In the genomic region with DNA sequence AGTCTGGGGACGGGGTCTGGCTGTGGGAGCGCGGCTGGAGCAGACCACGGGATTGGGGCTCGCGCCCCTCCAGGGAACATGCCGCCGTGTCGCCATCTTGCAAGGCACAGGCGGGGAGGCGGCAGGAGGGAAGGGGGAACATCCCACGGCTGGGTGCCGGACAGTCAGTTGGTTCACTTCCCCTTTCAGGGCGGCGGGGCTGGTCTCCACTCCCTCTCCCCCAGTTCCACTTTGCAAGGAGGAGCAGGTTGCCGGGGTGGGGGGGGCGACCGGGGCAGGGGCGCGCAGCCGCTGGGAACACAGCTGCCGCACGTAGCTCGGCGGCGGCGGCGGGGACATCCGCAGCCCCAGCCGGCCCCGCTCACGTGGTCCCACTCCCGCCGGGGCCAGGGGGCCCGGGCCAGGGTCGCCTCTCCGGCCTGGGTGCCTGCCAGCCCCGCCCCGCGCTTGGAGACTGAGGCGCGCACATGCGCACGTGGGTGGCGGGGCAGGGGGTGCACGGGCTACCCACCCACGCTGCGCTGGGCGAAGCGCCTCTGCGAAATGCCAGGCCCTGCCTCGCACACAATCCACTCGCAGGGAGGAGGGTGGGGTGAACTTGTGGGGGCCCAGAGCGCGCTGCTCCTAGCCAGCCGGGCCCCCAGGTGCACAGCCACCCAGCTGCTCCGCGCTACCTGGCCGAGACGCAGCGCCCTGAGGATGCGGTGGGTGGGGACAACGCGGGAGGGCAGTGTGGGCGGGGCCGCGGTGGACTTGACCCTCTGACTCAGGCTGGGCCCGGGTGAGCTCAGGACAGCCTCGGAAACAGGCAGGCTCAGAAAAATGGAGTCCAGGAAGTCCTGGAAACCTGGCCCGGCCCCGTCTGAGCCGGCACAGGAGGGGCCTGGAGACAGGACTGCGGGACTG, we compare ENCODE assay signal across 8 cellular contexts. TPM values are rescaled to one million over a fixed set of nuclear protein-coding genes. Genes with fewer than 3 reads are reported as not detected.
DNase-seq lines count a peak whose midpoint lies in the region; ATAC-seq and TF ChIP-seq lines count a peak whose summit lies in the region.

No MANE protein-coding gene starts in this region.

- WGBS in suprapubic skin: 17% methylated on average over 1 of the region's 73 CpGs

- no peak for TF ChIP-seq EP300 in suprapubic skin (IDR thresholded peaks at IDR 0.05)

- H3K27me3 ChIP-seq in mononuclear cell (ENCODE audit: insufficient read depth, low read length) (no peaks in the 10 kb centered on the region), suprapubic skin (no peaks in the 10 kb centered on the region)

- peak overlapping the region; percentile 88 for H3K27ac ChIP-seq in suprapubic skin

- H3K9me3 ChIP-seq in mononuclear cell (ENCODE audit: low read depth, low read length) (no peaks in the 10 kb centered on the region), suprapubic skin (no peaks in the 10 kb centered on the region)

- H3K36me3 Mint-ChIP-seq in activated CD8-positive, alpha-beta T cell treated with anti-CD3 and anti-CD28 coated beads for 36 hours (ENCODE audit: low read depth): peaks cover 8% of the 10 kb centered on the region

- H3K4me3 Mint-ChIP-seq in activated CD8-positive, alpha-beta T cell treated with anti-CD3 and anti-CD28 coated beads for 36 hours: peak overlapping the region; percentile 85

- no peaks in the 10 kb centered on the region for H3K36me3 ChIP-seq in suprapubic skin

- intact Hi-C loops in activated CD8-positive, alpha-beta T cell treated with anti-CD3 and anti-CD28 coated beads for 36 hours (cut with micrococcal nuclease): no loop called here

- H3K27ac Mint-ChIP-seq in activated CD8-positive, alpha-beta T cell treated with anti-CD3 and anti-CD28 coated beads for 36 hours: peak overlapping the region; percentile 90

- peak; percentile 12 for ATAC-seq in activated CD8-positive, alpha-beta T cell treated with anti-CD3 and anti-CD28 coated beads for 36 hours
- no peak for ATAC-seq in HG03432 (IDR thresholded peaks at IDR 0.05; ENCODE audit: unreplicated experiment)

- H3K9me3 Mint-ChIP-seq in activated CD8-positive, alpha-beta T cell treated with anti-CD3 and anti-CD28 coated beads for 36 hours: no peaks in the 10 kb centered on the region

- TF ChIP-seq CTCF in GM10248 (IDR thresholded peaks at IDR 0.05; ENCODE audit: control extremely low read depth, extremely low read depth, low read depth, missing control alignments): no peak
- TF ChIP-seq CTCF in activated CD8-positive, alpha-beta T cell treated with anti-CD3 and anti-CD28 coated beads for 36 hours (IDR thresholded peaks at IDR 0.05): no peak
- TF ChIP-seq CTCF in suprapubic skin (IDR thresholded peaks at IDR 0.05): no peak

- POLR2A ChIA-PET in GM10248 (lab: Yijun Ruan, JAX): interaction anchor here (0.7 kb wide), 1 partner anchor 34 kb away, joined by 3 read pairs; no protein-coding TSS in a partner anchor
- POLR2A ChIA-PET in activated CD8-positive, alpha-beta T cell treated with anti-CD3 and anti-CD28 coated beads for 36 hours (lab: Charles Lee): interaction anchor here (0.7 to 2.1 kb wide), 8 partner anchors 8 to 260 kb away, joined by 3 to 7 read pairs (median 4); a partner anchor contains a TSS

- peaks cover 98% of the 10 kb centered on the region for H3K4me1 ChIP-seq in mononuclear cell (ENCODE audit: insufficient read depth, low read length)
- H3K4me1 ChIP-seq in suprapubic skin: peaks cover 100% of the 10 kb centered on the region

- H3K27me3 Mint-ChIP-seq in activated CD8-positive, alpha-beta T cell treated with anti-CD3 and anti-CD28 coated beads for 36 hours: no peaks in the 10 kb centered on the region

- peaks cover 64% of the 10 kb centered on the region for H3K4me1 Mint-ChIP-seq in activated CD8-positive, alpha-beta T cell treated with anti-CD3 and anti-CD28 coated beads for 36 hours (ENCODE audit: low read depth)

- TF ChIP-seq POLR2A in erythroblast (IDR thresholded peaks at IDR 0.05; ENCODE audit: low read length) (no peak), suprapubic skin (IDR thresholded peaks at IDR 0.05) (no peak)

- DNase-seq in GM10248 (ENCODE audit: extremely low spot score) (peak; percentile 82), M059J (ENCODE audit: low read depth) (peak; percentile 46), erythroblast (lab: John Stamatoyannopoulos, UW) (peak; percentile 82 to 89), suprapubic skin (ENCODE audit: low spot score in 2 of 2) (peak; percentile 93 to 96), midbrain (lab: John Stamatoyannopoulos, UW) (no peak)
- peak; percentile 72 for DNase-seq in activated CD8-positive, alpha-beta T cell treated with anti-CD3 and anti-CD28 coated beads for 36 hours

- CTCF ChIA-PET in GM10248 (lab: Yijun Ruan, JAX): interaction anchor here (0.6 to 3.2 kb wide), 7 partner anchors 8 to 184 kb away, joined by 3 to 12 read pairs (median 4); a partner anchor contains a TSS
- CTCF ChIA-PET in activated CD8-positive, alpha-beta T cell treated with anti-CD3 and anti-CD28 coated beads for 36 hours (lab: Charles Lee): interaction anchor here (1.3 to 2.0 kb wide), 2 partner anchors 8 to 31 kb away, joined by 4 to 7 read pairs; a partner anchor contains a TSS

- H3K4me3 ChIP-seq in mononuclear cell (ENCODE audit: low read length) (peak overlapping the region; percentile 61), suprapubic skin (peak overlapping the region; percentile 56)

RNA-seq across cellular contexts. Expression of a gene that starts 6.4 kb away (rescaled TPM):
- 1.2 and 8.4 TPM in 2 replicates for total RNA-seq in M059J (2014; rRNA removed; shearing (Covaris generic))
- 10 to 100 TPM; 25.6 to 27.7 TPM for total RNA-seq in activated CD8-positive, alpha-beta T cell treated with anti-CD3 and anti-CD28 coated beads for 36 hours
- total RNA-seq in mononuclear cell (12.4 TPM), suprapubic skin (10 to 100 TPM; 12.1 to 30.8 (median 20.9) TPM)

RNA-seq across cellular contexts. Expression of a gene that starts 8.7 kb away (rescaled TPM):
- 3.4 and 13.8 TPM in 2 replicates for total RNA-seq in M059J (2014; rRNA removed; shearing (Covaris generic))
- total RNA-seq in activated CD8-positive, alpha-beta T cell treated with anti-CD3 and anti-CD28 coated beads for 36 hours: 10 to 100 TPM; 43.4 to 46.8 TPM
- total RNA-seq in mononuclear cell (66.2 TPM), suprapubic skin (10 to 100 TPM; 31.8 to 63.1 (median 38.3) TPM)

RNA-seq across cellular contexts. Expression of a gene that starts 28.3 kb away (rescaled TPM):
- 59.0 and 94.1 TPM in 2 replicates for total RNA-seq in M059J (2014; rRNA removed; shearing (Covaris generic))
- total RNA-seq in activated CD8-positive, alpha-beta T cell treated with anti-CD3 and anti-CD28 coated beads for 36 hours: 100 to 1,000 TPM; 112 to 113 TPM
- 97.8 TPM for total RNA-seq in mononuclear cell
- total RNA-seq in suprapubic skin: 100 to 1,000 TPM in 3 of 4 donors, 10 to 100 TPM in 1; 82.3 to 120 (median 110) TPM

RNA-seq across cellular contexts. Expression of a gene that starts 44.9 kb away (rescaled TPM):
- 5.8 and 6.4 TPM in 2 replicates for total RNA-seq in M059J (2014; rRNA removed; shearing (Covaris generic))
- total RNA-seq in activated CD8-positive, alpha-beta T cell treated with anti-CD3 and anti-CD28 coated beads for 36 hours: 1 to 10 TPM; 5.8 to 8.2 TPM
- total RNA-seq in mononuclear cell: 0.73 TPM
- 1 to 10 TPM; 1.5 to 3.8 (median 1.8) TPM for total RNA-seq in suprapubic skin

RNA-seq across cellular contexts. Expression of a gene that starts 48.2 kb away (rescaled TPM):
- 1.0 and 6.7 TPM in 2 replicates for total RNA-seq in M059J (2014; rRNA removed; shearing (Covaris generic))
- 1 to 10 TPM; 5.3 to 6.7 TPM for total RNA-seq in activated CD8-positive, alpha-beta T cell treated with anti-CD3 and anti-CD28 coated beads for 36 hours
- 2.9 TPM for total RNA-seq in mononuclear cell
- total RNA-seq in suprapubic skin: 10 to 100 TPM; 13.4 to 26.7 (median 22.3) TPM
